In the genomic region with DNA sequence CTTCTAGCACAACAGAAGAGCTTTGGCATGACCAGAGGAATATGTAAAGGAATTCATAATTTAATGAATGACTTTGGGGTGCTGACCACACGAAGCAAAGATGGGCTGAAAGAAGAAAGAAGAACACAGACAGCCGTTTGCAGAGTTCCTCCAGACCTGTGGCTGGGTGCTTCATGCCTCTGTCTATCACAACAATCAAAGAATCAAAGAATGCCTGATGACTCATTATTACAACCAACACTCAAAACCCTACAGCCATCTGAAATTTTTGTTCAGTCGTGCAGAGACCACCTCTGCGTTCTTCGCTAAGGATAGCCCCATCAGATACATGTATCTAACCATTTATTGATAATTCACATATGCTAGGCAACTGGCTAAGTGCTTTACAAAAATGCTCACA, we compare ENCODE assay signal across 1 cellular context.
TF ChIP-seq lines count a peak whose summit lies in the region.

No MANE protein-coding gene starts in this region.

TF ChIP-seq in SK-N-SH treated with all-trans-retinoic acid at 6 μM for 48 hours, 23 proteins besides CTCF, POLR2A, EP300 and RAD21 (continued from another document):
- TF ChIP-seq TSHZ2 (CRISPR knock-in tag; IDR thresholded peaks at IDR 0.05), result no peak
- TF ChIP-seq BACH2 (CRISPR knock-in tag; IDR thresholded peaks at IDR 0.05; ENCODE audit: borderline replicate concordance), result no peak
- no peak for TF ChIP-seq TOX (CRISPR knock-in tag; IDR thresholded peaks at IDR 0.05; ENCODE audit: borderline replicate concordance)
- no peak for TF ChIP-seq ZC3H10 (CRISPR knock-in tag; IDR thresholded peaks at IDR 0.05)
- no peak for TF ChIP-seq PPARA (CRISPR knock-in tag; IDR thresholded peaks at IDR 0.05; ENCODE audit: borderline replicate concordance)
- TF ChIP-seq ZNF8 (CRISPR knock-in tag; IDR thresholded peaks at IDR 0.05), result no peak
- no peak for TF ChIP-seq OSR1 (CRISPR knock-in tag; IDR thresholded peaks at IDR 0.05)
- TF ChIP-seq SNAI2 (CRISPR knock-in tag; IDR thresholded peaks at IDR 0.05), result no peak
